Comparison of ENCODE assay signal across 22 cellular contexts in genomic region chr2:27014771-27015433, GRCh38. TPM values are rescaled to one million over a fixed set of nuclear protein-coding genes. Genes with fewer than 3 reads are reported as not detected.
DNase-seq lines count a peak whose midpoint lies in the region; ATAC-seq, FAIRE-seq and TF ChIP-seq lines count a peak whose summit lies in the region.
"Had no signal": no experiment of that assay in that cellular context is flagged by ENCODE, and none has a peak within 500 bp of the region (broad histone marks: within the 10 kb centered on the region; RNA-seq: fewer than 3 reads in every experiment).

No MANE protein-coding gene starts in this region.

- TF ChIP-seq POLR2A in upper lobe of left lung (IDR thresholded peaks at IDR 0.05), result no peak

- peak overlapping the region; percentile 45 for H3K27ac ChIP-seq in left ventricle myocardium inferior (replicated peaks)
- no peak overlapping the region for H3K27ac ChIP-seq in right cardiac atrium (ENCODE audit: low read length)
- no peak overlapping the region for H3K27ac ChIP-seq in neural progenitor cell
- peak overlapping the region; percentile 32 to 70 (median 62) for H3K27ac ChIP-seq in upper lobe of left lung
- H3K27ac ChIP-seq: neutrophil had no signal

- no peaks in the 10 kb centered on the region for H3F3A ChIP-seq in neural progenitor cell (ENCODE audit: low read depth)

- no peak for TF ChIP-seq CTCF in left ventricle myocardium inferior (IDR thresholded peaks at IDR 0.05; ENCODE audit: borderline replicate concordance)
- TF ChIP-seq CTCF in bronchial epithelial cell (IDR thresholded peaks at IDR 0.05; ENCODE audit: insufficient read depth, low read length, severe bottlenecking), result no peak
- TF ChIP-seq CTCF in neural progenitor cell (IDR thresholded peaks at IDR 0.05), result no peak
- no peak for TF ChIP-seq CTCF in upper lobe of left lung (IDR thresholded peaks at IDR 0.05)

- intact Hi-C loops in left ventricle myocardium inferior (cut with micrococcal nuclease) (loop anchor here (5.0 kb wide), 2 partner anchors 38 to 53 kb away; no protein-coding TSS in a partner anchor), right cardiac atrium (cut with DNase I) (loop anchor here in 2 of 4 donors (5.0 kb wide), 2 partner anchors 48 to 53 kb away; no protein-coding TSS in a partner anchor)

- H3K9me3 Mint-ChIP-seq in neural progenitor cell (peaks cover 16% of the 10 kb centered on the region), immature natural killer cell (no peaks in the 10 kb centered on the region)
- H3K9me3 Mint-ChIP-seq: CD4-positive, alpha-beta memory T cell; stimulated activated effector memory CD8-positive, alpha-beta T cell treated with anti-CD3 and anti-CD28 coated beads, Interleukin-12 subunit alpha, Interleukin-12 subunit beta, amount 100 ng/mL, for 72 hours had no signal

- peak overlapping the region; percentile 47 for H3K27ac Mint-ChIP-seq in neural progenitor cell
- H3K27ac Mint-ChIP-seq in immature natural killer cell, result no peak overlapping the region
- H3K27ac Mint-ChIP-seq: stimulated activated effector memory CD8-positive, alpha-beta T cell treated with anti-CD3 and anti-CD28 coated beads, Interleukin-12 subunit alpha, Interleukin-12 subunit beta, amount 100 ng/mL, for 72 hours; WTC11 had no signal

- no peaks in the 10 kb centered on the region for H3K79me2 ChIP-seq in neural progenitor cell (ENCODE audit: low read depth)

- DNase-seq in left ventricle myocardium inferior (no peak), right cardiac atrium (no peak), bronchial epithelial cell (ENCODE audit: low read depth) (no peak), neural progenitor cell (ENCODE audit: low spot score) (no peak), upper lobe of left lung (no peak), immature natural killer cell (no peak), NCI-H2171 (lab: John Stamatoyannopoulos, UW) (no peak)
- DNase-seq: activated CD4-positive, alpha-beta T cell treated with anti-CD3 and anti-CD28 coated beads, Interleukin-2, amount 50 U/mL, for 48 hours; activated T-cell treated with anti-CD3 and anti-CD28 coated beads for 4 hours; CD4-positive, alpha-beta memory T cell; DMS79 treated with DMSO at 0.1 percent for 48 hours; Karpas-422; mucosa of descending colon; NCI-H187 treated with DMSO at 0.1 percent for 48 hours; NCI-H774; T-helper 2 cell had no signal

- H2AFZ ChIP-seq in neural progenitor cell (replicated peaks), result no peak overlapping the region

- no peaks in the 10 kb centered on the region for H3K36me3 ChIP-seq in left ventricle myocardium inferior
- H3K36me3 ChIP-seq in bronchial epithelial cell (ENCODE audit: control insufficient read depth, insufficient read depth, low read length), result no peaks in the 10 kb centered on the region
- H3K36me3 ChIP-seq in neural progenitor cell, result no peaks in the 10 kb centered on the region
- no peaks in the 10 kb centered on the region for H3K36me3 ChIP-seq in upper lobe of left lung
- H3K36me3 ChIP-seq: neutrophil, thoracic aorta had no signal

- TF ChIP-seq EP300 in upper lobe of left lung (IDR thresholded peaks at IDR 0.05), result no peak

- FAIRE-seq in bronchial epithelial cell (lab: Jason Lieb, UNC), result peak; percentile 40
- FAIRE-seq: GM12892 had no signal

- H3K27me3 Mint-ChIP-seq in neural progenitor cell (ENCODE audit: insufficient read depth, low read depth) (peaks cover 6% of the 10 kb centered on the region), immature natural killer cell (ENCODE audit: low read depth in 3 of 3) (peaks cover 0 to 2% (median 0%) of the 10 kb centered on the region in 3 donors)

- WGBS in right cardiac atrium, result 81% methylated on average over 8 of the region's 8 CpGs
- 92 to 93% methylated on average over 8 of the region's 8 CpGs for WGBS in upper lobe of left lung, 2 donors

- H3K4me3 Mint-ChIP-seq in neural progenitor cell, result no peak overlapping the region
- no peak overlapping the region for H3K4me3 Mint-ChIP-seq in immature natural killer cell
- H3K4me3 Mint-ChIP-seq: CD4-positive, alpha-beta memory T cell; stimulated activated effector memory CD8-positive, alpha-beta T cell treated with anti-CD3 and anti-CD28 coated beads, Interleukin-12 subunit alpha, Interleukin-12 subunit beta, amount 100 ng/mL, for 72 hours; WTC11 had no signal

- H3K4me3 ChIP-seq in left ventricle myocardium inferior, result no peak overlapping the region
- no peak overlapping the region for H3K4me3 ChIP-seq in right cardiac atrium (ENCODE audit: low read length)
- H3K4me3 ChIP-seq in bronchial epithelial cell (ENCODE audit: low read depth, low read length), result no peak overlapping the region
- no peak overlapping the region for H3K4me3 ChIP-seq in neural progenitor cell
- no peak overlapping the region for H3K4me3 ChIP-seq in upper lobe of left lung
- H3K4me3 ChIP-seq: mucosa of descending colon, thoracic aorta had no signal

- H3K9me3 ChIP-seq in left ventricle myocardium inferior (replicated peaks) (no peaks in the 10 kb centered on the region), right cardiac atrium (ENCODE audit: control insufficient read depth, low read length) (no peaks in the 10 kb centered on the region), neural progenitor cell (ENCODE audit: low read depth) (no peaks in the 10 kb centered on the region), upper lobe of left lung (no peaks in the 10 kb centered on the region)
- H3K9me3 ChIP-seq: mucosa of descending colon, neutrophil, thoracic aorta had no signal

- no peak overlapping the region for H3K4me2 ChIP-seq in neural progenitor cell

- H4K20me1 ChIP-seq in neural progenitor cell (ENCODE audit: low read depth), result peaks cover 8% of the 10 kb centered on the region

- H3K4me1 Mint-ChIP-seq in neural progenitor cell (peaks cover 7% of the 10 kb centered on the region), immature natural killer cell (no peaks in the 10 kb centered on the region)
- H3K4me1 Mint-ChIP-seq: stimulated activated effector memory CD8-positive, alpha-beta T cell treated with anti-CD3 and anti-CD28 coated beads, Interleukin-12 subunit alpha, Interleukin-12 subunit beta, amount 100 ng/mL, for 72 hours had no signal

- H3K9ac ChIP-seq in neural progenitor cell, result no peak overlapping the region

- ATAC-seq in right cardiac atrium (no peak), upper lobe of left lung (ENCODE audit: low FRiP score in 2 of 2) (no peak), HG03108 (IDR thresholded peaks at IDR 0.05; ENCODE audit: unreplicated experiment) (no peak)
- ATAC-seq: stimulated activated effector memory CD8-positive, alpha-beta T cell treated with anti-CD3 and anti-CD28 coated beads, Interleukin-12 subunit alpha, Interleukin-12 subunit beta, amount 100 ng/mL, for 72 hours; WTC11 had no signal

- H3K4me1 ChIP-seq in left ventricle myocardium inferior, result peaks cover 70% of the 10 kb centered on the region
- H3K4me1 ChIP-seq in right cardiac atrium (ENCODE audit: control insufficient read depth, insufficient read depth, low read length), result peaks cover 13% of the 10 kb centered on the region
- no peaks in the 10 kb centered on the region for H3K4me1 ChIP-seq in neural progenitor cell
- peaks cover 0 to 16% (median 7%) of the 10 kb centered on the region in 4 donors for H3K4me1 ChIP-seq in upper lobe of left lung

- H3K27me3 ChIP-seq in left ventricle myocardium inferior (ENCODE audit: low read depth) (no peaks in the 10 kb centered on the region), right cardiac atrium (ENCODE audit: control insufficient read depth, insufficient read depth) (no peaks in the 10 kb centered on the region), bronchial epithelial cell (ENCODE audit: control insufficient read depth, insufficient read depth, low read length) (no peaks in the 10 kb centered on the region), neural progenitor cell (no peaks in the 10 kb centered on the region), upper lobe of left lung (no peaks in the 10 kb centered on the region)

- H3K36me3 Mint-ChIP-seq in neural progenitor cell, result peaks cover 23% of the 10 kb centered on the region
- peaks cover 0 to 4% (median 0%) of the 10 kb centered on the region in 3 donors for H3K36me3 Mint-ChIP-seq in immature natural killer cell

RNA-seq across cellular contexts. Expression of gene TMEM214, which starts 17.9 kb away (rescaled TPM):
- total RNA-seq in left ventricle myocardium inferior (31.4 TPM), right cardiac atrium (10 to 100 TPM; 40.8 to 56.7 (median 47.7) TPM), bronchial epithelial cell (15.8 and 17.3 TPM in 2 replicates), neural progenitor cell (ENCODE audit: low replicate concordance) (18.1 and 26.1 TPM in 2 replicates), upper lobe of left lung (100 to 1,000 TPM in 1 of 6 donors, 10 to 100 TPM in 5; 42.5 to 176 (median 62.0) TPM)
- polyA plus RNA-seq in right cardiac atrium (29.4 TPM), immature natural killer cell (10 to 100 TPM; 16.6 to 48.3 (median 17.6) TPM)

RNA-seq across cellular contexts. Expression of gene AGBL5, which starts 36.6 kb away (rescaled TPM):
- total RNA-seq in left ventricle myocardium inferior (10.0 TPM), right cardiac atrium (10 to 100 TPM; 10.8 to 12.4 (median 11.4) TPM), bronchial epithelial cell (9.2 and 16.5 TPM in 2 replicates), neural progenitor cell (ENCODE audit: low replicate concordance) (68.3 and 84.7 TPM in 2 replicates), upper lobe of left lung (10 to 100 TPM in 5 of 6 donors, 1 to 10 TPM in 1; 7.8 to 17.6 (median 14.3) TPM)
- polyA plus RNA-seq in right cardiac atrium (5.9 TPM), immature natural killer cell (10 to 100 TPM in 1 of 3 donors, 1 to 10 TPM in 2; 7.7 to 10.2 (median 8.9) TPM)

RNA-seq across cellular contexts. Expression of gene MAPRE3, which starts 44.5 kb away (rescaled TPM):
- total RNA-seq in left ventricle myocardium inferior (57.4 TPM), right cardiac atrium (10 to 100 TPM; 43.6 to 58.8 (median 49.9) TPM), bronchial epithelial cell (1.6 and 2.8 TPM in 2 replicates), neural progenitor cell (ENCODE audit: low replicate concordance) (3.1 and 6.2 TPM in 2 replicates), upper lobe of left lung (10 to 100 TPM; 13.5 to 61.8 (median 20.1) TPM)
- polyA plus RNA-seq in right cardiac atrium (85.1 TPM), immature natural killer cell (1 to 10 TPM; 1.7 to 2.2 (median 1.9) TPM)

RNA-seq across cellular contexts. Expression of gene OST4, which starts 56.6 kb away (rescaled TPM):
- total RNA-seq in left ventricle myocardium inferior, result 354 TPM
- total RNA-seq in right cardiac atrium, result 100 to 1,000 TPM; 372 to 487 (median 454) TPM
- 872 TPM for polyA plus RNA-seq in right cardiac atrium
- total RNA-seq in bronchial epithelial cell, result 226 and 277 TPM in 2 replicates
- total RNA-seq in neural progenitor cell (ENCODE audit: low replicate concordance), result 84.6 and 256 TPM in 2 replicates
- total RNA-seq in upper lobe of left lung, result 100 to 1,000 TPM in 5 of 6 donors, 10 to 100 TPM in 1; 90.4 to 265 (median 176) TPM
- polyA plus RNA-seq in immature natural killer cell, result 100 to 1,000 TPM; 677 to 899 (median 681) TPM

Comparison
In these comparisons a context has a peak if more than half of its experiments do, and no peak if none do; other contexts are left out.
1. H3K27ac ChIP-seq: peak in left ventricle myocardium inferior (single experiment) and upper lobe of left lung (4 of 4); none in right cardiac atrium (single experiment) and neural progenitor cell (single experiment).